8 cellular contexts compared by ENCODE assay signal in genomic region chr6:35919827-35920751, GRCh38. TPM values are rescaled to one million over a fixed set of nuclear protein-coding genes. Genes with fewer than 3 reads are reported as not detected.
DNase-seq lines count a peak whose midpoint lies in the region; ATAC-seq and TF ChIP-seq lines count a peak whose summit lies in the region.

No MANE protein-coding gene starts in this region.

- peaks cover 28% of the 10 kb centered on the region for H3K36me3 ChIP-seq in OCI-LY1 (ENCODE audit: insufficient read depth, low read length)

- no peaks in the 10 kb centered on the region for H4K20me1 ChIP-seq in OCI-LY1 (ENCODE audit: insufficient read depth, low read length)

- H3K9me3 Mint-ChIP-seq in activated T-helper 1 cell treated with anti-CD3 and anti-CD28 coated beads, Interleukin-12 subunit alpha, Interleukin-12 subunit beta, Interleukin-2, Interleukin-4 antibody, amounts not matched to agents 30 ng/mL and 10 ng/mL and 1 ng/mL, durations not matched to agents 14 hours and 24 hours and 36 hours, result no peaks in the 10 kb centered on the region

- H3K4me2 ChIP-seq in OCI-LY1 (ENCODE audit: low read length), result peak overlapping the region; percentile 88

- H3K27me3 Mint-ChIP-seq in activated T-helper 1 cell treated with anti-CD3 and anti-CD28 coated beads, Interleukin-12 subunit alpha, Interleukin-12 subunit beta, Interleukin-2, Interleukin-4 antibody, amounts not matched to agents 30 ng/mL and 10 ng/mL and 1 ng/mL, durations not matched to agents 14 hours and 24 hours and 36 hours (ENCODE audit: insufficient read depth), result no peaks in the 10 kb centered on the region

- peak overlapping the region; percentile 96 for H3K4me3 Mint-ChIP-seq in activated T-helper 1 cell treated with anti-CD3 and anti-CD28 coated beads, Interleukin-12 subunit alpha, Interleukin-12 subunit beta, Interleukin-2, Interleukin-4 antibody, amounts not matched to agents 30 ng/mL and 10 ng/mL and 1 ng/mL, durations not matched to agents 14 hours and 24 hours and 36 hours

- no peak overlapping the region for H2AFZ ChIP-seq in OCI-LY1 (ENCODE audit: low read length)

- H3K4me1 Mint-ChIP-seq in activated T-helper 1 cell treated with anti-CD3 and anti-CD28 coated beads, Interleukin-12 subunit alpha, Interleukin-12 subunit beta, Interleukin-2, Interleukin-4 antibody, amounts not matched to agents 30 ng/mL and 10 ng/mL and 1 ng/mL, durations not matched to agents 14 hours and 24 hours and 36 hours (ENCODE audit: low read depth), result peaks cover 49% of the 10 kb centered on the region

- H3K4me3 ChIP-seq in OCI-LY1 (ENCODE audit: low read depth, low read length, poor library complexity, severe bottlenecking), result peak overlapping the region; percentile 78
- peak overlapping the region; percentile 78 for H3K4me3 ChIP-seq in fibroblast of villous mesenchyme (ENCODE audit: low read depth, low read length)

- no peaks in the 10 kb centered on the region for H3K27me3 ChIP-seq in OCI-LY1 (ENCODE audit: insufficient read depth, low read length)

- DNase-seq in SKM-1 treated with dmso at 0.1 percent for 144 hours (lab: John Stamatoyannopoulos, UW; ENCODE audit: unreplicated experiment) (peak; percentile 24), SKM-1 (lab: John Stamatoyannopoulos, UW; ENCODE audit: unreplicated experiment) (no peak), fibroblast of villous mesenchyme (ENCODE audit: low read depth) (peak; percentile 75), omental fat pad (ENCODE audit: low spot score) (no peak)
- DNase-seq in activated T-helper 1 cell treated with anti-CD3 and anti-CD28 coated beads, Interleukin-12 subunit alpha, Interleukin-12 subunit beta, Interleukin-2, Interleukin-4 antibody, amounts not matched to agents 30 ng/mL and 10 ng/mL and 1 ng/mL, durations not matched to agents 14 hours and 24 hours and 36 hours (ENCODE audit: low spot score), result peak; percentile 50

- peaks cover 48% of the 10 kb centered on the region for H3K79me2 ChIP-seq in OCI-LY1 (ENCODE audit: insufficient read depth, low read length)

- H3K27ac ChIP-seq in OCI-LY1 (ENCODE audit: low read depth, low read length, poor library complexity, severe bottlenecking) (peak overlapping the region; percentile 37), temporal lobe (ENCODE audit: low read depth, low read length) (peak overlapping the region; percentile 25)

- H3F3A ChIP-seq in OCI-LY1 (ENCODE audit: insufficient read depth, low read length), result no peaks in the 10 kb centered on the region

- no peaks in the 10 kb centered on the region for H3K9me3 ChIP-seq in OCI-LY1 (ENCODE audit: low read length)

- intact Hi-C loops in activated T-helper 1 cell treated with anti-CD3 and anti-CD28 coated beads, Interleukin-12 subunit alpha, Interleukin-12 subunit beta, Interleukin-2, Interleukin-4 antibody, amounts not matched to agents 30 ng/mL and 10 ng/mL and 1 ng/mL, durations not matched to agents 14 hours and 24 hours and 36 hours (cut with micrococcal nuclease), result loop anchor here (1.0 to 5.0 kb wide), 4 partner anchors 33 to 757 kb away; partner anchors contain the start of genes CDKN1A and LHFPL5

- H3K4me1 ChIP-seq in OCI-LY1 (ENCODE audit: insufficient read depth, low read length, severe bottlenecking), result peaks cover 37% of the 10 kb centered on the region

- peak; percentile 36 for ATAC-seq in HG02938 (IDR thresholded peaks at IDR 0.05; ENCODE audit: unreplicated experiment)
- peak; percentile 76 for ATAC-seq in omental fat pad (ENCODE audit: low FRiP score)

- H3K9me2 ChIP-seq in OCI-LY1 (ENCODE audit: low read depth, low read length), result no peaks in the 10 kb centered on the region

- H3K9ac ChIP-seq in OCI-LY1 (ENCODE audit: low read length), result peak overlapping the region; percentile 82

- peaks cover 34% of the 10 kb centered on the region for H3K36me3 Mint-ChIP-seq in activated T-helper 1 cell treated with anti-CD3 and anti-CD28 coated beads, Interleukin-12 subunit alpha, Interleukin-12 subunit beta, Interleukin-2, Interleukin-4 antibody, amounts not matched to agents 30 ng/mL and 10 ng/mL and 1 ng/mL, durations not matched to agents 14 hours and 24 hours and 36 hours (ENCODE audit: low read depth)

- H3K27ac Mint-ChIP-seq in activated T-helper 1 cell treated with anti-CD3 and anti-CD28 coated beads, Interleukin-12 subunit alpha, Interleukin-12 subunit beta, Interleukin-2, Interleukin-4 antibody, amounts not matched to agents 30 ng/mL and 10 ng/mL and 1 ng/mL, durations not matched to agents 14 hours and 24 hours and 36 hours, result peak overlapping the region; percentile 93

- TF ChIP-seq CTCF in OCI-LY1 (IDR thresholded peaks at IDR 0.05; ENCODE audit: low read length) (no peak), fibroblast of villous mesenchyme (IDR thresholded peaks at IDR 0.05; ENCODE audit: insufficient read depth, low read depth, low read length) (no peak), omental fat pad (IDR thresholded peaks at IDR 0.05) (no peak)

RNA-seq across cellular contexts. Expression of gene SRPK1, which starts 0.8 kb away (rescaled TPM):
- 149 and 182 TPM in 2 replicates for total RNA-seq in activated T-helper 1 cell treated with anti-CD3 and anti-CD28 coated beads, Interleukin-12 subunit alpha, Interleukin-12 subunit beta, Interleukin-2, Interleukin-4 antibody, amounts not matched to agents 30 ng/mL and 10 ng/mL and 1 ng/mL, durations not matched to agents 14 hours and 24 hours and 36 hours
- total RNA-seq in fibroblast of villous mesenchyme (49.0 and 61.7 TPM in 2 replicates), omental fat pad (10 to 100 TPM; 31.1 to 66.4 (median 48.6) TPM), temporal lobe (82.4 TPM)

Comparison
In these comparisons a context has a peak if more than half of its experiments do, and no peak if none do; other contexts are left out.
1. DNase-seq: peak in SKM-1 treated with dmso at 0.1 percent for 144 hours (single experiment), activated T-helper 1 cell treated with anti-CD3 and anti-CD28 coated beads, Interleukin-12 subunit alpha, Interleukin-12 subunit beta, Interleukin-2, Interleukin-4 antibody, amounts not matched to agents 30 ng/mL and 10 ng/mL and 1 ng/mL, durations not matched to agents 14 hours and 24 hours and 36 hours (single experiment) and fibroblast of villous mesenchyme (single experiment); none in SKM-1 (single experiment) and omental fat pad (single experiment).